18 cellular contexts compared by ENCODE assay signal in genomic region chr5:179730852-179731251, GRCh38. TPM values are rescaled to one million over a fixed set of nuclear protein-coding genes. Genes with fewer than 3 reads are reported as not detected.
DNase-seq lines count a peak whose midpoint lies in the region; ATAC-seq lines count a peak whose summit lies in the region.
"Had no signal": no experiment of that assay in that cellular context is flagged by ENCODE, and none has a peak within 500 bp of the region (broad histone marks: within the 10 kb centered on the region; RNA-seq: fewer than 3 reads in every experiment).

No MANE protein-coding gene starts in this region.

- H3K27me3 Mint-ChIP-seq in T-helper 17 cell: no peaks in the 10 kb centered on the region

- no peak for ATAC-seq in T-helper 17 cell
- no peak for ATAC-seq in HG03342 (IDR thresholded peaks at IDR 0.05; ENCODE audit: unreplicated experiment)
- ATAC-seq: left colon had no signal

- H3K4me1 Mint-ChIP-seq in T-helper 17 cell: peaks cover 30% of the 10 kb centered on the region

- H3K4me3 Mint-ChIP-seq in T-helper 17 cell: no peak overlapping the region

- no peaks in the 10 kb centered on the region for H3K9me3 ChIP-seq in T-helper 17 cell (ENCODE audit: control insufficient read depth, low read length, poor library complexity, severe bottlenecking)

- H3K27ac Mint-ChIP-seq in T-helper 17 cell: peak overlapping the region; percentile 59

- peaks cover 4% of the 10 kb centered on the region for H3K36me3 Mint-ChIP-seq in T-helper 17 cell (ENCODE audit: low read depth)

- in situ Hi-C loops in KBM-7 (cut with MboI; ENCODE audit: low pct_unique_long_range_greater_than_20kb, low sequenced_read_pairs): no loop called here

- DNase-seq in CD1c-positive myeloid dendritic cell (ENCODE audit: extremely low spot score): peak; percentile 18
- peak; percentile 9 for DNase-seq in EH (ENCODE audit: low read depth)
- DNase-seq in T-helper 17 cell: no peak
- peak; percentile 90 for DNase-seq in foreskin melanocyte
- no peak for DNase-seq in KBM-7
- DNase-seq in iPS-NIHi7 (ENCODE audit: extremely low spot score): no peak
- DNase-seq in GDM1 (lab: John Stamatoyannopoulos, UW): no peak
- DNase-seq: activated CD4-positive, CD25-positive, alpha-beta regulatory T cell; activated naive CD4-positive, alpha-beta T cell treated with Interleukin-2 at 50 U/mL for 16 hours; dorsolateral prefrontal cortex; HCEC 1CT; left colon; NCI-H2107; stimulated activated CD4-positive, alpha-beta T cell treated with anti-CD3 and anti-CD28 coated beads, Interleukin-4, amount 100 ng/mL, for 1 hour had no signal

RNA-seq across cellular contexts. Expression of gene MAML1, which starts 1.8 kb away (rescaled TPM):
- 10 to 100 TPM; 28.4 to 33.2 TPM for total RNA-seq in T-helper 17 cell

RNA-seq across cellular contexts. Expression of gene CANX, which starts 32.1 kb away (rescaled TPM):
- total RNA-seq in T-helper 17 cell: 100 to 1,000 TPM; 235 to 238 TPM

RNA-seq across cellular contexts. Expression of gene CBY3, which starts 50.0 kb away (rescaled TPM):
- total RNA-seq in T-helper 17 cell: not detected
- total RNA-seq: frontal cortex, left colon, OCI-LY7, subcutaneous adipose tissue had no signal

Comparison
In these comparisons a context has a peak if more than half of its experiments do, and no peak if none do; other contexts are left out.
1. DNase-seq: peak in CD1c-positive myeloid dendritic cell (single experiment), EH (single experiment) and foreskin melanocyte (single experiment); none in T-helper 17 cell (0 of 3), KBM-7 (single experiment), iPS-NIHi7 (single experiment) and GDM1 (single experiment).